In the genomic region with DNA sequence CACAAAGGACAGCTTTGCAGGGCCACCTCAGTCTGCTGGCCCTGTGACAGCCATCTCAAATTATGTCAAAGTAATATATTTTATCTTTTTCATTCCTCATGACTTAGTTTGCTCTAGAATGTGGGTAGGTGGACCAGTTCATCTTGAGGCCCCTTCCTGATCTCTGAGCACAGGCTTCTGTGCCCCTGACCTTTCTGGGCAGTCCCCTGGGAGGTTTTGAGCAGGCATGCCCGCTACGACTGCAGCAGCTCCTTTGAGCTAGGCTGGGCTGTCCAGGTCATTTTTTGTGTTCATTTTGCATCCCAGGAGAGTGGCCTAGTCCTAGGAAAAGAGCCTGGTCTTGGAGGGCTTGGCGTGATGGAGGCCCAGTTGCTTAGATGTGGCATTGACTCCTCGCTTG, we compare ENCODE assay signal across 1 cellular context.
TF ChIP-seq lines count a peak whose summit lies in the region.

No MANE protein-coding gene starts in this region.

TF ChIP-seq in GM12878, 131 proteins besides CTCF, POLR2A, EP300 and RAD21:
- no peak for TF ChIP-seq ZNF384 (IDR thresholded peaks at IDR 0.05; ENCODE audit: borderline replicate concordance, low read depth, low read length)
- TF ChIP-seq ZZZ3 (IDR thresholded peaks at IDR 0.05; ENCODE audit: control insufficient read depth, insufficient read length, low read depth): no peak
- no peak for TF ChIP-seq ATF7 (IDR thresholded peaks at IDR 0.05; ENCODE audit: low read depth)
- TF ChIP-seq, protein P1, sequence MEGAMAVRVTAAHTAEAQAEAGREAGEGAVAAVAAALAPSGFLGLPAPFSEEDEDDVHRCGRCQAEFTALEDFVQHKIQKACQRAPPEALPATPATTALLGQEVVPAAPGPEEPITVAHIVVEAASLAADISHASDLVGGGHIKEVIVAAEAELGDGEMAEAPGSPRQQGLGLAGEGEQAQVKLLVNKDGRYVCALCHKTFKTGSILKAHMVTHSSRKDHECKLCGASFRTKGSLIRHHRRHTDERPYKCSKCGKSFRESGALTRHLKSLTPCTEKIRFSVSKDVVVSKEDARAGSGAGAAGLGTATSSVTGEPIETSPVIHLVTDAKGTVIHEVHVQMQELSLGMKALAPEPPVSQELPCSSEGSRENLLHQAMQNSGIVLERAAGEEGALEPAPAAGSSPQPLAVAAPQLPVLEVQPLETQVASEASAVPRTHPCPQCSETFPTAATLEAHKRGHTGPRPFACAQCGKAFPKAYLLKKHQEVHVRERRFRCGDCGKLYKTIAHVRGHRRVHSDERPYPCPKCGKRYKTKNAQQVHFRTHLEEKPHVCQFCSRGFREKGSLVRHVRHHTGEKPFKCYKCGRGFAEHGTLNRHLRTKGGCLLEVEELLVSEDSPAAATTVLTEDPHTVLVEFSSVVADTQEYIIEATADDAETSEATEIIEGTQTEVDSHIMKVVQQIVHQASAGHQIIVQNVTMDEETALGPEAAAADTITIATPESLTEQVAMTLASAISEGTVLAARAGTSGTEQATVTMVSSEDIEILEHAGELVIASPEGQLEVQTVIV (IDR thresholded peaks at IDR 0.05; ENCODE audit: borderline replicate concordance, partially characterized antibody): no peak
- TF ChIP-seq ZNF217 (IDR thresholded peaks at IDR 0.05): no peak
- no peak for TF ChIP-seq KAT2A (conservative IDR thresholded peaks at IDR 0.05; ENCODE audit: control insufficient read depth, low read depth, low read length)
